In the genomic region with DNA sequence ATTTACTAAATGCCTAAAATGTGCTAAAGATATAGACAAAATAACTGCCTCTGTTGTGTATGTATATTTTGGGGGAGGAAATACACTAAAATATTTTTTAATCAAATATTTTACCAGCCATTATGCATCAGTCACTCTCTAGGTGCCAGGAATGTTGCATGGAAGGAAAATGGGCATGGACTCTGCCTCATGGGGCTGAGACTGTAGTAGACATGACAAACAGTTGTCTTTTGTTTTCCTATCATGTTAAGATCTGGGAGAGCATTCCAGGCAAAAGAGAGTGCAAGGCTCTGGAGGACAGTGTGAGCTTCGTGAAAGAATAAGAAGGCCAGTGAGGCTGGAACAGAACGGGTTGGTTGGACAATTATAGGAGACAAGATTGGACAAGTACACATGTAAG, we compare ENCODE assay signal across 1 cellular context.
TF ChIP-seq lines count a peak whose summit lies in the region.

No MANE protein-coding gene starts in this region.

TF ChIP-seq in SK-N-SH, 30 proteins besides CTCF, POLR2A, EP300 and RAD21 (continued from another document):
- TF ChIP-seq, protein P1, sequence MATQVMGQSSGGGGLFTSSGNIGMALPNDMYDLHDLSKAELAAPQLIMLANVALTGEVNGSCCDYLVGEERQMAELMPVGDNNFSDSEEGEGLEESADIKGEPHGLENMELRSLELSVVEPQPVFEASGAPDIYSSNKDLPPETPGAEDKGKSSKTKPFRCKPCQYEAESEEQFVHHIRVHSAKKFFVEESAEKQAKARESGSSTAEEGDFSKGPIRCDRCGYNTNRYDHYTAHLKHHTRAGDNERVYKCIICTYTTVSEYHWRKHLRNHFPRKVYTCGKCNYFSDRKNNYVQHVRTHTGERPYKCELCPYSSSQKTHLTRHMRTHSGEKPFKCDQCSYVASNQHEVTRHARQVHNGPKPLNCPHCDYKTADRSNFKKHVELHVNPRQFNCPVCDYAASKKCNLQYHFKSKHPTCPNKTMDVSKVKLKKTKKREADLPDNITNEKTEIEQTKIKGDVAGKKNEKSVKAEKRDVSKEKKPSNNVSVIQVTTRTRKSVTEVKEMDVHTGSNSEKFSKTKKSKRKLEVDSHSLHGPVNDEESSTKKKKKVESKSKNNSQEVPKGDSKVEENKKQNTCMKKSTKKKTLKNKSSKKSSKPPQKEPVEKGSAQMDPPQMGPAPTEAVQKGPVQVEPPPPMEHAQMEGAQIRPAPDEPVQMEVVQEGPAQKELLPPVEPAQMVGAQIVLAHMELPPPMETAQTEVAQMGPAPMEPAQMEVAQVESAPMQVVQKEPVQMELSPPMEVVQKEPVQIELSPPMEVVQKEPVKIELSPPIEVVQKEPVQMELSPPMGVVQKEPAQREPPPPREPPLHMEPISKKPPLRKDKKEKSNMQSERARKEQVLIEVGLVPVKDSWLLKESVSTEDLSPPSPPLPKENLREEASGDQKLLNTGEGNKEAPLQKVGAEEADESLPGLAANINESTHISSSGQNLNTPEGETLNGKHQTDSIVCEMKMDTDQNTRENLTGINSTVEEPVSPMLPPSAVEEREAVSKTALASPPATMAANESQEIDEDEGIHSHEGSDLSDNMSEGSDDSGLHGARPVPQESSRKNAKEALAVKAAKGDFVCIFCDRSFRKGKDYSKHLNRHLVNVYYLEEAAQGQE (IDR thresholded peaks at IDR 0.05; ENCODE audit: low read depth, low read length) = no peak
